In genomic region chr18:76571689-76572088, GRCh38 we compare ENCODE assay signal across 17 cellular contexts.
"Had no signal": no experiment of that assay in that cellular context is flagged by ENCODE, and none has a peak within 500 bp of the region (broad histone marks: within the 10 kb centered on the region; RNA-seq: fewer than 3 reads in every experiment).

No MANE protein-coding gene starts in this region.

- DNase-seq: effector memory CD8-positive, alpha-beta T cell; glutamatergic neuron; kidney glomerular epithelial cell; mammary epithelial cell; mucosa of descending colon; naive thymus-derived CD8-positive, alpha-beta T cell; posterior cingulate gyrus; spleen; stimulated activated CD4-positive, alpha-beta T cell treated with anti-CD3 and anti-CD28 coated beads, Interleukin-15, amount 100 ng/mL, for 24 hours; stimulated activated CD4-positive, alpha-beta T cell treated with anti-CD3 and anti-CD28 coated beads, Interleukin-1b, Interleukin-23, amount 100 ng/mL, for 48 hours; stimulated activated CD4-positive, alpha-beta T cell treated with anti-CD3 and anti-CD28 coated beads, Interleukin-4, amount 100 ng/mL, for 24 hours; tibial artery; upper lobe of left lung had no signal

- ATAC-seq: effector memory CD8-positive, alpha-beta T cell; gastroesophageal sphincter; mucosa of descending colon; naive thymus-derived CD8-positive, alpha-beta T cell; sciatic nerve; stimulated activated memory B cell treated with anti-CD40 and anti-IgM and Interleukin-4, amounts not matched to agents 10 μg/mL and 1 μg/mL and 100 μg/mL, for 72 hours had no signal

- FAIRE-seq: islet of Langerhans had no signal
